In the genomic region with DNA sequence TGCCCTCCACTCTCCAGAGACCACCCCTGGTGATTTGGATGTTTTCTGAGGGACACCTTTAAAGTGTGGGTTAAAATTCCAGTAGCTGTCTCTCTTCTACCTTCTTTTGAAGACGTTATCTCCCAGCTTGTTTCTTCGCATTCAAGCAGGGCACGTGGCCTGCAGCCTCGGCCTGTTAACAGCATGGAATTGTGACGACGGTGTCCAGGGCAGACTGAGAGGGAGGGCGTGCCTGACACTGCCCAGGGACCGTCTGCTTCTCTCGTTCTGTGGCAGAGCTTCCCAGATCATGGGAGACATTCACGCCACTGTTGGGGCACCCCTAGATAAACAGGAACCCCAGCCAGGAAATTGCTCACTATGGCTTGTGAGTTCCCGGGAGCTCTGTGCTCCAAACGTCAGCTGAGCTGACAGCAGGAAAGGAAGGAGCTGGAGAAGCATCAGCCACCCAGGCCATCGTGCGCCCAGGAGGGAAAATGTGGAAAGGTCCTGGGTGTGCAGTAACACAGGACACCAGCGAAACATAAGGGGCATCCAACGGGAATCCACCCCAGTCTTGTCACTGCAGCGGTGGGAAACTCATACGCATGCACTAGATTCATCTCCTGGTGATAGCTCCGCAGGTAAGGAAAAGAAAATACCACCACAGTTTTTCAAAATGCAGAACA, we compare ENCODE assay signal across 20 cellular contexts. TPM values are rescaled to one million over a fixed set of nuclear protein-coding genes. Genes with fewer than 3 reads are reported as not detected.
"Had no signal": no experiment of that assay in that cellular context is flagged by ENCODE, and none has a peak within 500 bp of the region (broad histone marks: within the 10 kb centered on the region; RNA-seq: fewer than 3 reads in every experiment).

No MANE protein-coding gene starts in this region.

- H3K27ac ChIP-seq: brain microvascular endothelial cell, gastrocnemius medialis, heart left ventricle, left lung, suprapubic skin had no signal

- H3K4me3 ChIP-seq: gastrocnemius medialis, heart left ventricle, left lung, smooth muscle cell, suprapubic skin had no signal

- ATAC-seq: activated CD4-positive, CD25-positive, alpha-beta regulatory T cell treated with anti-CD3 and anti-CD28 coated beads, Interleukin-2, amount 50 U/mL, for 24 hours; activated T-helper 17 cell treated with anti-CD3 and anti-CD28 coated beads, Interleukin-2, amount 50 U/mL, for 72 hours; gastrocnemius medialis; heart left ventricle; left lung; natural killer cell; stimulated activated naive CD8-positive, alpha-beta T cell treated with anti-CD3 and anti-CD28 coated beads, Interleukin-15, Interleukin-2, amounts not matched to agents 100 U/mL and 50 U/mL, for 24 hours had no signal

- DNase-seq: activated naive CD4-positive, alpha-beta T cell treated with Interleukin-2 at 50 U/mL for 16 hours; anterior cingulate cortex; brain microvascular endothelial cell; cerebellar nuclear complex; erythroblast; gastrocnemius medialis; heart left ventricle; left lung; natural killer cell; nucleus accumbens; stimulated activated naive CD8-positive, alpha-beta T cell treated with anti-CD3 and anti-CD28 coated beads, Interleukin-15, Interleukin-2, amounts not matched to agents 100 U/mL and 50 U/mL, for 24 hours; trophoblast cell had no signal

- H3K36me3 Mint-ChIP-seq: natural killer cell had no signal

- FAIRE-seq: islet of Langerhans had no signal

- H3K4me1 Mint-ChIP-seq: activated T-helper 17 cell treated with anti-CD3 and anti-CD28 coated beads, Interleukin-2, amount 50 U/mL, for 72 hours had no signal

- H3K4me2 ChIP-seq: smooth muscle cell had no signal

- H3K4me1 ChIP-seq: heart left ventricle, suprapubic skin had no signal

- H3K9me3 Mint-ChIP-seq: activated T-helper 17 cell treated with anti-CD3 and anti-CD28 coated beads, Interleukin-2, amount 50 U/mL, for 72 hours; natural killer cell had no signal

- H3K27ac Mint-ChIP-seq: activated T-helper 17 cell treated with anti-CD3 and anti-CD28 coated beads, Interleukin-2, amount 50 U/mL, for 72 hours; natural killer cell had no signal

- H3K4me3 Mint-ChIP-seq: activated T-helper 17 cell treated with anti-CD3 and anti-CD28 coated beads, Interleukin-2, amount 50 U/mL, for 72 hours; natural killer cell had no signal

- H3K9me3 ChIP-seq: gastrocnemius medialis, heart left ventricle, left lung, suprapubic skin had no signal

- H3K36me3 ChIP-seq: brain microvascular endothelial cell, gastrocnemius medialis, heart left ventricle, left lung, suprapubic skin had no signal

RNA-seq across cellular contexts. Expression of a gene that starts 57.0 kb away (rescaled TPM):
- total RNA-seq: activated CD8-positive, alpha-beta memory T cell treated with anti-CD3 and anti-CD28 coated beads for 36 hours; activated T-helper 17 cell treated with anti-CD3 and anti-CD28 coated beads, Interleukin-2, amount 50 U/mL, for 72 hours; dermis microvascular lymphatic vessel endothelial cell; heart left ventricle; left lung; natural killer cell; posterior vena cava; suprapubic skin had no signal
- polyA plus RNA-seq: heart left ventricle, smooth muscle cell had no signal
